Comparison of ENCODE assay signal across 21 cellular contexts in the genomic region with DNA sequence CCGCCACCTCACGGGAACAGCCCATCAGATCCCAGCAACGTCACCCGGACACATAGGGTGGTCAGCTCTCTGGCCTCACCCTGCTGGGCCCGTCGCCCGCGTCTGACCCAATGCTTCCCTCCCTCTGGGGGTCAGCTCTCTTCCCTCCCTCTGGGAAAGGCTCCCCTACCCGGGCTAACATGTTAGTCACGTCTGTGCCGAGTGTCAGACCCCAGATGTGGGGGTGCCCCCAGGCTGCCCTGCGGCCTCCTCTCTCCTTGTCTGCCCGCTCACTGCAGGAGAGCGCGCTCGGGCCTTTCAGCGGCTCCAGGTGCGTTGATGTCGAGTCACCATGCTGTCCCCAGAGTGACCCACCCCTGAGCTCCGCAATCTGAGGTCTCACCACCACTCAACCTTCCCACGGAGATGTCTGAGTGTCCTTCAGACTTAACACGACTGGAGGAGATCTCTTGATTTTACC. TPM values are rescaled to one million over a fixed set of nuclear protein-coding genes. Genes with fewer than 3 reads are reported as not detected.
"Had no signal": no experiment of that assay in that cellular context is flagged by ENCODE, and none has a peak within 500 bp of the region (broad histone marks: within the 10 kb centered on the region; RNA-seq: fewer than 3 reads in every experiment).

No MANE protein-coding gene starts in this region.

- H3K27me3 ChIP-seq: esophagus squamous epithelium, gastroesophageal sphincter, uterus had no signal

- FAIRE-seq: colon, keratinocyte had no signal

- H3K36me3 ChIP-seq: uterus had no signal

- H3K27ac Mint-ChIP-seq: dendritic cell treated with granulocyte-macrophage colony-stimulating factor and Interleukin-4, amounts not matched to agents 40 ng/mL and 50 ng/mL, for 4 days; nephron had no signal

- H3K9me3 Mint-ChIP-seq: dendritic cell treated with granulocyte-macrophage colony-stimulating factor and Interleukin-4, amounts not matched to agents 40 ng/mL and 50 ng/mL, for 4 days; naive B cell; nephron; stimulated activated naive B cell treated with anti-CD40 and anti-IgM and Interleukin-4, amounts not matched to agents 10 μg/mL and 1 μg/mL and 100 μg/mL, for 72 hours had no signal

- H3K27me3 Mint-ChIP-seq: dendritic cell treated with granulocyte-macrophage colony-stimulating factor and Interleukin-4, amounts not matched to agents 40 ng/mL and 50 ng/mL, for 4 days; naive B cell; stimulated activated naive B cell treated with anti-CD40 and anti-IgM and Interleukin-4, amounts not matched to agents 10 μg/mL and 1 μg/mL and 100 μg/mL, for 72 hours had no signal

- H3K4me3 ChIP-seq: esophagus squamous epithelium, gastroesophageal sphincter, uterus had no signal

- DNase-seq: cerebellar nuclear complex; esophagus squamous epithelium; foreskin fibroblast; glutamatergic neuron; left ventricle myocardium superior; mesendoderm; naive B cell; right cardiac atrium; stimulated activated CD4-positive, alpha-beta T cell treated with anti-CD3 and anti-CD28 coated beads, Interleukin-4, amount 100 ng/mL, for 1 hour; stimulated activated CD8-positive, alpha-beta memory T cell treated with anti-CD3 and anti-CD28 coated beads, Interleukin-4, amount 100 ng/mL, for 48 hours; stimulated activated naive B cell treated with anti-CD40 and anti-IgM and Interleukin-4, amounts not matched to agents 10 μg/mL and 1 μg/mL and 100 μg/mL, for 72 hours; trophoblast cell; uterus had no signal

- H3K9me3 ChIP-seq: esophagus squamous epithelium, gastroesophageal sphincter, uterus had no signal

- H3K4me3 Mint-ChIP-seq: dendritic cell treated with granulocyte-macrophage colony-stimulating factor and Interleukin-4, amounts not matched to agents 40 ng/mL and 50 ng/mL, for 4 days; nephron; stimulated activated naive B cell treated with anti-CD40 and anti-IgM and Interleukin-4, amounts not matched to agents 10 μg/mL and 1 μg/mL and 100 μg/mL, for 72 hours had no signal

- ATAC-seq: gastroesophageal sphincter, left cardiac atrium, left ventricle myocardium superior had no signal

- H3K4me1 ChIP-seq: gastroesophageal sphincter, uterus had no signal

- H3K27ac ChIP-seq: esophagus squamous epithelium, gastroesophageal sphincter, uterus had no signal

RNA-seq across cellular contexts. Expression of gene RSPH1, which starts 51.9 kb away (rescaled TPM):
- total RNA-seq: left cardiac atrium, left ventricle myocardium superior, lung microvascular endothelial cell, osteoblast, right cardiac atrium had no signal
- polyA plus RNA-seq: right cardiac atrium had no signal
